ENCODE assay signal across 16 cellular contexts in the genomic region with DNA sequence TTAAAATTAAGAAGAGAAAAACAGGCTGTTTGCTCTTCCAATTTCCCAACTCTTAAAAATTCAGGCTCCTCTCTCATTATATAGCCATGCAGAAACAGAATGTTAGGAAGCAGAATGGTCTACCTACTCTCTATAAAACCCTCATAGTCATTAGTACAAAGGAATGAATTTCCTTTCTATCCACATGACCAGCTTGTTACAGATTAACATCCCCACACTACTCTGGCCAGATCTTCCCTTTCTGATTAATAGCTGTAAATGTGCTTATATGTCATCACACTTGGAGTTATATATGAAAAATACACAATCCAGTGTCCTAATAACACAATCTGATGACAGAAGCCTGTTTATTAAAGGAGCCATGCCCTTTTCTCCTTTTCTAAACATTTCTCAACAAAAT.
DNase-seq lines count a peak whose midpoint lies in the region; ATAC-seq and TF ChIP-seq lines count a peak whose summit lies in the region.
"Had no signal": no experiment of that assay in that cellular context is flagged by ENCODE, and none has a peak within 500 bp of the region (broad histone marks: within the 10 kb centered on the region; RNA-seq: fewer than 3 reads in every experiment).

No MANE protein-coding gene starts in this region.

- no peaks in the 10 kb centered on the region for H4K20me1 ChIP-seq in OCI-LY7 (ENCODE audit: insufficient read depth, low read length)

- no peak for ATAC-seq in HG03520 (IDR thresholded peaks at IDR 0.05; ENCODE audit: unreplicated experiment)
- ATAC-seq: Right ventricle myocardium inferior had no signal

- no peak for TF ChIP-seq CTCF in OCI-LY7 (conservative IDR thresholded peaks at IDR 0.05; ENCODE audit: low read length)

- intact Hi-C loops in OCI-LY7 (cut with micrococcal nuclease; ENCODE audit: unreplicated experiment), result no loop called here

- no peaks in the 10 kb centered on the region for H3K9me2 ChIP-seq in OCI-LY7 (ENCODE audit: insufficient read depth, low read length)

- H3K27ac ChIP-seq in OCI-LY7 (ENCODE audit: low read depth, low read length, poor library complexity, severe bottlenecking), result no peak overlapping the region
- H3K27ac ChIP-seq: Peyer's patch had no signal

- no peaks in the 10 kb centered on the region for H3K4me1 ChIP-seq in OCI-LY7 (ENCODE audit: insufficient read depth, low read length, poor library complexity, severe bottlenecking)
- H3K4me1 ChIP-seq in endocrine pancreas (ENCODE audit: control insufficient read depth, insufficient read depth, low read length), result peaks cover 30% of the 10 kb centered on the region
- H3K4me1 ChIP-seq: Peyer's patch had no signal

- POLR2A ChIA-PET in OCI-LY7 (lab: Charles Lee), result interaction anchor here (1.2 to 1.8 kb wide), 3 partner anchors 9 to 25 kb away, joined by 3 to 7 read pairs (median 4); no protein-coding TSS in a partner anchor

- H2AFZ ChIP-seq in OCI-LY7 (ENCODE audit: low read length), result no peak overlapping the region

- H3K4me3 ChIP-seq in OCI-LY7 (ENCODE audit: low read depth, low read length, poor library complexity, severe bottlenecking), result no peak overlapping the region
- peak overlapping the region; percentile 45 for H3K4me3 ChIP-seq in endocrine pancreas (ENCODE audit: control insufficient read depth, insufficient read depth, low read length)
- H3K4me3 ChIP-seq: MG63, Peyer's patch had no signal

- H3K36me3 ChIP-seq in OCI-LY7 (ENCODE audit: insufficient read depth, low read length) (peaks cover 96% of the 10 kb centered on the region), endocrine pancreas (ENCODE audit: control insufficient read depth, insufficient read depth, low read length) (no peaks in the 10 kb centered on the region)
- H3K36me3 ChIP-seq: MG63 had no signal

- H3K9me3 ChIP-seq in OCI-LY7 (ENCODE audit: low read length) (no peaks in the 10 kb centered on the region), endocrine pancreas (ENCODE audit: control insufficient read depth, low read length) (no peaks in the 10 kb centered on the region)
- H3K9me3 ChIP-seq: MG63, Peyer's patch had no signal

- BruUV-seq in OCI-LY7 (replicated peaks; lab: Mats Ljungman, UMichigan), result TSS peak; percentile 4

- CTCF ChIA-PET in OCI-LY7 (lab: Charles Lee; ENCODE audit: unreplicated experiment), result no interaction called here

- no peak overlapping the region for H3K9ac ChIP-seq in endocrine pancreas (ENCODE audit: control insufficient read depth, insufficient read depth, low read length)

- peaks cover 7% of the 10 kb centered on the region; the same call in 1 of the 2 replicates for H3K79me2 ChIP-seq in OCI-LY7 (ENCODE audit: insufficient read depth, low read depth, low read length)

- DNase-seq in OCI-LY7 (ENCODE audit: low spot score) (no peak), left kidney (ENCODE audit: low read depth, low spot score) (peak; percentile 27), renal cortical epithelial cell (ENCODE audit: low read depth) (peak; percentile 88)
- DNase-seq in activated naive CD4-positive, alpha-beta T cell treated with anti-CD3 and anti-CD28 coated beads, Interleukin-2, amount 50 U/mL, for 16 hours, result no peak
- DNase-seq in stimulated activated CD4-positive, alpha-beta T cell treated with anti-CD3 and anti-CD28 coated beads, Interleukin-4, amount 100 ng/mL, for 4 hours, result no peak
- DNase-seq: CD4-positive, CD25-positive, alpha-beta regulatory T cell; DMS 273 treated with DMSO at 0.1 percent for 48 hours; DMS79 treated with DMSO at 0.1 percent for 48 hours; Kasumi-1; MG63; NCI-H2227 treated with DMSO at 0.1 percent for 48 hours; NCI-H510A; Peyer's patch had no signal

- no peaks in the 10 kb centered on the region for H3K27me3 ChIP-seq in endocrine pancreas (ENCODE audit: control insufficient read depth, insufficient read depth, low read length)
- H3K27me3 ChIP-seq: MG63, Peyer's patch had no signal

- H3K4me2 ChIP-seq in OCI-LY7 (ENCODE audit: low read length), result no peak overlapping the region

Comparison
In these comparisons a context has a peak if more than half of its experiments do, and no peak if none do; other contexts are left out.
1. DNase-seq: peak in left kidney (single experiment) and renal cortical epithelial cell (single experiment); none in OCI-LY7 (single experiment), activated naive CD4-positive, alpha-beta T cell treated with anti-CD3 and anti-CD28 coated beads, Interleukin-2, amount 50 U/mL, for 16 hours (single experiment) and stimulated activated CD4-positive, alpha-beta T cell treated with anti-CD3 and anti-CD28 coated beads, Interleukin-4, amount 100 ng/mL, for 4 hours (0 of 2).